Comparison of ENCODE assay signal across 9 cellular contexts in the genomic region with DNA sequence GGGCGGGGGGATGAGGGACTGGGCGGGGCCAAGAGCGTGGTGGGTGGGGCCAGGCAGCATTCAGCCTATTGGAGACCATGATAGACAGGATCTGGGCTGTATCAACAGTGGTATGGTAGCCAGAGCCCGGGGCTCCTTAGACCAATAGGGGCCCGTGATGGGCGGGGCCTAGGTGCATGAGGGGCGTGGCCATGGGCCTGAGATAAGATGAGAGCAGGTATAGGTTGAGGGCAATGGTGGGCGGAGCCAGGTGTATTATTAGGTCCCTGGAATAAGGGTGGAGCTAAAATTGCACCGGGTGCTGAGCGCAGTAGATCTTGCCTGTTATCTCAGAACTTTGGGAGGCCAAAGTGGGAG. TPM values are rescaled to one million over a fixed set of nuclear protein-coding genes. Genes with fewer than 3 reads are reported as not detected.
DNase-seq lines count a peak whose midpoint lies in the region; ATAC-seq and TF ChIP-seq lines count a peak whose summit lies in the region.
"Had no signal": no experiment of that assay in that cellular context is flagged by ENCODE, and none has a peak within 500 bp of the region (broad histone marks: within the 10 kb centered on the region; RNA-seq: fewer than 3 reads in every experiment).

No MANE protein-coding gene starts in this region.

- in situ Hi-C loops in Panc1 (cut with HindIII; ENCODE audit: low pct_unique_long_range_greater_than_20kb, low sequenced_read_pairs) = no loop called here

- peaks cover 12% of the 10 kb centered on the region for H3K4me1 ChIP-seq in Panc1 (ENCODE audit: control insufficient read depth, insufficient read depth, low read length)
- peaks cover 0 to 22% (median 13%) of the 10 kb centered on the region in 12 donors for H3K4me1 ChIP-seq in heart left ventricle

- H3K36me3 ChIP-seq in Panc1 (ENCODE audit: control insufficient read depth, insufficient read depth, low read length) = peaks cover 3% of the 10 kb centered on the region; the same call in 1 of the 2 replicates
- H3K36me3 ChIP-seq in heart left ventricle = peaks cover 0 to 11% (median 0%) of the 10 kb centered on the region in 9 donors

- intact Hi-C loops in Panc1 (cut with micrococcal nuclease; ENCODE audit: unreplicated experiment) = no loop called here
- intact Hi-C loops in dorsolateral prefrontal cortex (cut with DNase I) = no loop called here
- intact Hi-C loops in heart left ventricle (cut with DNase I) = no loop called here

- H3K4me3 ChIP-seq in Panc1 (ENCODE audit: low read depth in 2 of 2, low read length in 2 of 2) (no peak overlapping the region), dorsolateral prefrontal cortex (no peak overlapping the region), heart left ventricle (no peak overlapping the region)

- CTCF ChIA-PET in Panc1 (lab: Charles Lee) = no interaction called here

- WGBS in heart left ventricle, 4 donors = 72 to 81% (median 78%) methylated on average over 10 of the region's 10 CpGs

- H3K9me3 ChIP-seq in Panc1 (ENCODE audit: control insufficient read depth, insufficient read depth, low read depth, low read length) (no peaks in the 10 kb centered on the region), heart left ventricle (no peaks in the 10 kb centered on the region)

- peak; percentile 21 for DNase-seq in NCI-H2227 (lab: John Stamatoyannopoulos, UW; ENCODE audit: unreplicated experiment)
- no peak for DNase-seq in NCI-H2227 treated with DMSO at 0.1 percent for 48 hours (lab: John Stamatoyannopoulos, UW)
- no peak for DNase-seq in Panc1 (ENCODE audit: low read depth, low spot score)
- DNase-seq in activated naive CD8-positive, alpha-beta T cell treated with anti-CD3 and anti-CD28 coated beads, Interleukin-2, amount 10 ng/mL, durations not matched to agents 7 days and 5 days = no peak
- DNase-seq in stimulated activated CD4-positive, alpha-beta T cell treated with anti-CD3 and anti-CD28 coated beads, Interleukin-2, amount 100 ng/mL, for 48 hours = peak; percentile 64 to 73
- DNase-seq in dorsolateral prefrontal cortex = no peak
- no peak for DNase-seq in heart left ventricle

- no peak overlapping the region for H3K4me3 Mint-ChIP-seq in activated naive CD8-positive, alpha-beta T cell treated with anti-CD3 and anti-CD28 coated beads, Interleukin-2, amount 10 ng/mL, durations not matched to agents 7 days and 5 days

- H3K27ac ChIP-seq in Panc1 (ENCODE audit: low read length) (no peak overlapping the region), dorsolateral prefrontal cortex (no peak overlapping the region), heart left ventricle (no peak overlapping the region)

- TF ChIP-seq POLR2A in heart left ventricle (IDR thresholded peaks at IDR 0.05) = no peak

- no peak for TF ChIP-seq CTCF in Panc1 (IDR thresholded peaks at IDR 0.05)
- no peak for TF ChIP-seq CTCF in dorsolateral prefrontal cortex (IDR thresholded peaks at IDR 0.05 in 54 of 56, conservative IDR thresholded peaks at IDR 0.05 in 2 of 56; ENCODE audit: low read depth in 1 of 56, partially characterized antibody in 56 of 56)
- TF ChIP-seq CTCF in heart left ventricle (IDR thresholded peaks at IDR 0.05) = no peak

- no peak overlapping the region for H3K27ac Mint-ChIP-seq in activated naive CD8-positive, alpha-beta T cell treated with anti-CD3 and anti-CD28 coated beads, Interleukin-2, amount 10 ng/mL, durations not matched to agents 7 days and 5 days

- peaks cover 10% of the 10 kb centered on the region for H3K36me3 Mint-ChIP-seq in activated naive CD8-positive, alpha-beta T cell treated with anti-CD3 and anti-CD28 coated beads, Interleukin-2, amount 10 ng/mL, durations not matched to agents 7 days and 5 days

- peak; percentile 16 for ATAC-seq in Panc1
- ATAC-seq in activated naive CD8-positive, alpha-beta T cell treated with anti-CD3 and anti-CD28 coated beads, Interleukin-2, amount 10 ng/mL, durations not matched to agents 7 days and 5 days (ENCODE audit: low read depth) = peak; percentile 31
- no peak for ATAC-seq in GM21576 (IDR thresholded peaks at IDR 0.05; ENCODE audit: unreplicated experiment)
- no peak for ATAC-seq in heart left ventricle

- peaks cover 6% of the 10 kb centered on the region for H3K4me1 Mint-ChIP-seq in activated naive CD8-positive, alpha-beta T cell treated with anti-CD3 and anti-CD28 coated beads, Interleukin-2, amount 10 ng/mL, durations not matched to agents 7 days and 5 days

- H3K27me3 ChIP-seq in Panc1 (ENCODE audit: control insufficient read depth, insufficient read depth, low read length) = no peaks in the 10 kb centered on the region
- H3K27me3 ChIP-seq in dorsolateral prefrontal cortex = no peaks in the 10 kb centered on the region
- no peaks in the 10 kb centered on the region for H3K27me3 ChIP-seq in heart left ventricle

- BruUV-seq in Panc1 (replicated peaks; lab: Mats Ljungman, UMichigan) = no TSS peak

- POLR2A ChIA-PET in Panc1 (lab: Charles Lee) = no interaction called here
- POLR2A ChIA-PET in activated naive CD8-positive, alpha-beta T cell treated with anti-CD3 and anti-CD28 coated beads, Interleukin-2, amount 10 ng/mL, durations not matched to agents 7 days and 5 days (lab: Charles Lee) = no interaction called here

- peaks cover 1% of the 10 kb centered on the region for H3K9me3 Mint-ChIP-seq in activated naive CD8-positive, alpha-beta T cell treated with anti-CD3 and anti-CD28 coated beads, Interleukin-2, amount 10 ng/mL, durations not matched to agents 7 days and 5 days

- H3K27me3 Mint-ChIP-seq in activated naive CD8-positive, alpha-beta T cell treated with anti-CD3 and anti-CD28 coated beads, Interleukin-2, amount 10 ng/mL, durations not matched to agents 7 days and 5 days = no peaks in the 10 kb centered on the region

RNA-seq across cellular contexts. Expression of gene ABCA7, which starts 5.3 kb away (rescaled TPM):
- total RNA-seq in Panc1 (2021; ENCODE audit: unreplicated experiment) = 47.5 TPM
- 52.0 TPM for polyA plus RNA-seq in Panc1 (2012; ENCODE audit: insufficient read length)
- total RNA-seq in activated naive CD8-positive, alpha-beta T cell treated with anti-CD3 and anti-CD28 coated beads, Interleukin-2, amount 10 ng/mL, durations not matched to agents 7 days and 5 days = 100 to 1,000 TPM; 145 to 146 TPM
- 10 to 100 TPM; 12.5 to 56.5 (median 28.1) TPM for total RNA-seq in dorsolateral prefrontal cortex
- 10 to 100 TPM in 4 of 9 donors, 1 to 10 TPM in 5; 5.9 to 12.4 (median 9.2) TPM for total RNA-seq in heart left ventricle
- polyA plus RNA-seq in heart left ventricle = 1 to 10 TPM; 2.9 to 8.8 TPM

RNA-seq across cellular contexts. Expression of gene CNN2, which starts 18.8 kb away (rescaled TPM):
- 203 TPM for total RNA-seq in Panc1 (2021; ENCODE audit: unreplicated experiment)
- polyA plus RNA-seq in Panc1 (2012; ENCODE audit: insufficient read length) = 201 TPM
- total RNA-seq in activated naive CD8-positive, alpha-beta T cell treated with anti-CD3 and anti-CD28 coated beads, Interleukin-2, amount 10 ng/mL, durations not matched to agents 7 days and 5 days = 100 to 1,000 TPM; 340 to 353 TPM
- 10 to 100 TPM in 31 of 120 experiments, 1 to 10 TPM in 89; 1.1 to 28.7 (median 6.6) TPM for total RNA-seq in dorsolateral prefrontal cortex
- 10 to 100 TPM; 26.2 to 98.5 (median 61.6) TPM for total RNA-seq in heart left ventricle
- polyA plus RNA-seq in heart left ventricle = 10 to 100 TPM; 43.8 to 45.3 TPM

RNA-seq across cellular contexts. Expression of gene ARHGAP45, which starts 21.7 kb away (rescaled TPM):
- 27.8 TPM for total RNA-seq in Panc1 (2021; ENCODE audit: unreplicated experiment)
- 34.5 TPM for polyA plus RNA-seq in Panc1 (2012; ENCODE audit: insufficient read length)
- 100 to 1,000 TPM; 576 to 581 TPM for total RNA-seq in activated naive CD8-positive, alpha-beta T cell treated with anti-CD3 and anti-CD28 coated beads, Interleukin-2, amount 10 ng/mL, durations not matched to agents 7 days and 5 days
- 10 to 100 TPM in 55 of 120 experiments, 1 to 10 TPM in 65; 2.8 to 23.4 (median 9.5) TPM for total RNA-seq in dorsolateral prefrontal cortex
- total RNA-seq in heart left ventricle = 10 to 100 TPM in 3 of 9 donors, 1 to 10 TPM in 6; 1.6 to 38.2 (median 5.1) TPM
- 1 to 10 TPM; 4.1 to 4.7 TPM for polyA plus RNA-seq in heart left ventricle

RNA-seq across cellular contexts. Expression of gene RNU6-2, which starts 23.9 kb away (rescaled TPM):
- total RNA-seq in Panc1 (2021; ENCODE audit: unreplicated experiment) = not detected
- not detected for polyA plus RNA-seq in Panc1 (2012; ENCODE audit: insufficient read length)
- not detected for total RNA-seq in activated naive CD8-positive, alpha-beta T cell treated with anti-CD3 and anti-CD28 coated beads, Interleukin-2, amount 10 ng/mL, durations not matched to agents 7 days and 5 days
- not detected for total RNA-seq in dorsolateral prefrontal cortex
- total RNA-seq in heart left ventricle = not detected
- not detected for polyA plus RNA-seq in heart left ventricle
- polyA plus RNA-seq: BJ had no signal

RNA-seq across cellular contexts. Expression of gene TMEM259, which starts 24.3 kb away (rescaled TPM):
- total RNA-seq in Panc1 (2021; ENCODE audit: unreplicated experiment) = 193 TPM
- 263 TPM for polyA plus RNA-seq in Panc1 (2012; ENCODE audit: insufficient read length)
- total RNA-seq in activated naive CD8-positive, alpha-beta T cell treated with anti-CD3 and anti-CD28 coated beads, Interleukin-2, amount 10 ng/mL, durations not matched to agents 7 days and 5 days = 100 to 1,000 TPM; 231 to 235 TPM
- total RNA-seq in dorsolateral prefrontal cortex = 100 to 1,000 TPM in 119 of 120 experiments, 10 to 100 TPM in 1; 98.2 to 236 (median 132) TPM
- total RNA-seq in heart left ventricle = 100 to 1,000 TPM in 7 of 9 donors, 10 to 100 TPM in 2; 95.1 to 189 (median 112) TPM
- polyA plus RNA-seq in heart left ventricle = 100 to 1,000 TPM; 131 to 148 TPM

Comparison
In these comparisons a context has a peak if more than half of its experiments do, and no peak if none do; other contexts are left out.
1. DNase-seq: peak in NCI-H2227 (single experiment) and stimulated activated CD4-positive, alpha-beta T cell treated with anti-CD3 and anti-CD28 coated beads, Interleukin-2, amount 100 ng/mL, for 48 hours (2 of 2); none in NCI-H2227 treated with DMSO at 0.1 percent for 48 hours (single experiment), Panc1 (single experiment), activated naive CD8-positive, alpha-beta T cell treated with anti-CD3 and anti-CD28 coated beads, Interleukin-2, amount 10 ng/mL, durations not matched to agents 7 days and 5 days (single experiment), dorsolateral prefrontal cortex (0 of 10) and heart left ventricle (0 of 5).
2. ATAC-seq: peak in Panc1 (single experiment) and activated naive CD8-positive, alpha-beta T cell treated with anti-CD3 and anti-CD28 coated beads, Interleukin-2, amount 10 ng/mL, durations not matched to agents 7 days and 5 days (single experiment); none in GM21576 (single experiment) and heart left ventricle (0 of 4).
3. RNA of gene ARHGAP45, which starts 21.7 kb away (total RNA-seq): 576 to 581 TPM in activated naive CD8-positive, alpha-beta T cell treated with anti-CD3 and anti-CD28 coated beads, Interleukin-2, amount 10 ng/mL, durations not matched to agents 7 days and 5 days; 27.8 TPM in Panc1 (single experiment), 2.8 to 23.4 TPM in dorsolateral prefrontal cortex and 1.6 to 38.2 TPM in heart left ventricle; every median in the first group is over 10 times any median in the second.